15 cellular contexts compared by ENCODE assay signal in genomic region chr20:9571783-9572182, GRCh38. TPM values are rescaled to one million over a fixed set of nuclear protein-coding genes. Genes with fewer than 3 reads are reported as not detected.
A peak's percentile ranks its signal among the peaks of the same experiment; 100 is the strongest.
DNase-seq lines count a peak whose midpoint lies in the region; ATAC-seq and TF ChIP-seq lines count a peak whose summit lies in the region.
"Had no signal": no experiment of that assay in that cellular context is flagged by ENCODE, and none has a peak within 500 bp of the region (broad histone marks: within the 10 kb centered on the region; RNA-seq: fewer than 3 reads in every experiment).

No MANE protein-coding gene starts in this region.

- H3K4me3 ChIP-seq in HUES48 (ENCODE audit: low read depth, low read length) (peak overlapping the region; percentile 37; the same call in 1 of the 2 replicates), iPS-18a (ENCODE audit: low read length) (peak overlapping the region; percentile 37), transverse colon (no peak overlapping the region)
- H3K4me3 ChIP-seq: A549 had no signal

- TF ChIP-seq CTCF in WTC11 (IDR thresholded peaks at IDR 0.05), result no peak
- TF ChIP-seq CTCF in transverse colon (IDR thresholded peaks at IDR 0.05), result no peak

- CTCF ChIA-PET in WTC11 (lab: Charles Lee), result interaction anchor here (0.6 to 2.1 kb wide), 5 partner anchors 17 to 178 kb away, joined by 3 to 6 read pairs (median 3); no protein-coding TSS in a partner anchor

- H3K9ac ChIP-seq in HUES48 (ENCODE audit: low read depth, low read length) (0 out of 2 replicates have a peak overlapping the region, but pooled peaks have one; percentile 18), iPS-18a (ENCODE audit: low read length) (peak overlapping the region; percentile 65)
- H3K9ac ChIP-seq: KMS-11 had no signal

- peaks cover 57% of the 10 kb centered on the region for H3K4me1 Mint-ChIP-seq in WTC11

- TF ChIP-seq EP300 in transverse colon (IDR thresholded peaks at IDR 0.05; ENCODE audit: low read depth), result no peak

- H3K27ac Mint-ChIP-seq in WTC11, result no peak overlapping the region
- H3K27ac Mint-ChIP-seq: CD8-positive, alpha-beta T cell had no signal

- H3K27ac ChIP-seq in HUES48 (ENCODE audit: low read depth, low read length), result peak overlapping the region; percentile 98
- H3K27ac ChIP-seq in iPS-18a (ENCODE audit: low read length), result peak overlapping the region; percentile 92
- H3K27ac ChIP-seq in transverse colon, result no peak overlapping the region
- H3K27ac ChIP-seq: A549, C4-2B, KMS-11 had no signal

- 48 to 54% methylated on average over 3 of the region's 3 CpGs for whole genome bisulfite sequencing in transverse colon (ENCODE audit: low coverage in 1 of 2), 2 donors

- in situ Hi-C loops in transverse colon (cut with MboI; ENCODE audit: low pct_ligation_motif_present in 1 of 4, low pct_unique_long_range_greater_than_20kb in 1 of 4, low sequenced_read_pairs in 3 of 4), result no loop called here

- TF ChIP-seq POLR2A in transverse colon (IDR thresholded peaks at IDR 0.05), result no peak

- H3K27me3 Mint-ChIP-seq in WTC11 (ENCODE audit: low read depth), result peaks cover 78% of the 10 kb centered on the region

- peaks cover 64% of the 10 kb centered on the region for H3K27me3 ChIP-seq in HUES48 (ENCODE audit: control insufficient read depth, insufficient read depth, low read length)
- peaks cover 35% of the 10 kb centered on the region for H3K27me3 ChIP-seq in iPS-18a (ENCODE audit: control insufficient read depth, insufficient read depth, low read length)
- no peaks in the 10 kb centered on the region for H3K27me3 ChIP-seq in transverse colon
- H3K27me3 ChIP-seq: BE2C had no signal

- ATAC-seq in WTC11 (no peak), HG02678 (IDR thresholded peaks at IDR 0.05; ENCODE audit: unreplicated experiment) (no peak)
- ATAC-seq: A549; CD8-positive, alpha-beta T cell; HepG2 had no signal

- H3K4me1 ChIP-seq in HUES48 (ENCODE audit: control insufficient read depth, insufficient read depth, low read length) (peaks cover 53% of the 10 kb centered on the region), iPS-18a (ENCODE audit: control insufficient read depth, low read depth, low read length) (peaks cover 53% of the 10 kb centered on the region), transverse colon (no peaks in the 10 kb centered on the region)
- H3K4me1 ChIP-seq: A549 had no signal

- no peaks in the 10 kb centered on the region; the same call in 1 of the 2 replicates for H3K9me3 Mint-ChIP-seq in WTC11

- 0 out of 2 replicates have a peak overlapping the region, but pooled peaks have one; percentile 10 for H3K4me3 Mint-ChIP-seq in WTC11
- H3K4me3 Mint-ChIP-seq: CD8-positive, alpha-beta T cell had no signal

- intact Hi-C loops in transverse colon (cut with DNase I; ENCODE audit: low total_unique reads), result no loop called here

- H3K36me3 ChIP-seq in HUES48 (ENCODE audit: control insufficient read depth, insufficient read depth, low read length), result no peaks in the 10 kb centered on the region
- H3K36me3 ChIP-seq in iPS-18a (ENCODE audit: control insufficient read depth, low read depth, low read length), result no peaks in the 10 kb centered on the region
- H3K36me3 ChIP-seq in transverse colon, result no peaks in the 10 kb centered on the region
- H3K36me3 ChIP-seq: BE2C had no signal

- H3K9me3 ChIP-seq in HUES48 (ENCODE audit: control insufficient read depth, insufficient read depth, low read length) (no peaks in the 10 kb centered on the region), iPS-18a (ENCODE audit: control insufficient read depth, low read depth, low read length) (no peaks in the 10 kb centered on the region), transverse colon (no peaks in the 10 kb centered on the region)
- H3K9me3 ChIP-seq: A549, BE2C had no signal

- DNase-seq in WTC11 (ENCODE audit: low spot score) (no peak), amygdala (lab: John Stamatoyannopoulos, UW) (no peak), transverse colon (no peak), COR-L47 (lab: John Stamatoyannopoulos, UW) (no peak)
- DNase-seq: BE2C; CD8-positive, alpha-beta T cell; DMS53; GF-D8 had no signal

- POLR2A ChIA-PET in WTC11 (lab: Charles Lee), result interaction anchor here (0.6 kb wide), 2 partner anchors 44 to 114 kb away, joined by 3 read pairs; no protein-coding TSS in a partner anchor

- H3K36me3 Mint-ChIP-seq in WTC11, result no peaks in the 10 kb centered on the region; the same call in 1 of the 2 replicates
- H3K36me3 Mint-ChIP-seq: CD8-positive, alpha-beta T cell had no signal

TF ChIP-seq in WTC11, 78 proteins besides CTCF, POLR2A, EP300 and RAD21:
- TF ChIP-seq SP1 (CRISPR knock-in tag; conservative IDR thresholded peaks at IDR 0.05) (no peak), USF1 (CRISPR knock-in tag; IDR thresholded peaks at IDR 0.05) (no peak)

RNA-seq across cellular contexts. Expression of gene LAMP5, which starts 57.4 kb away (rescaled TPM):
- total RNA-seq in WTC11 (2021), result 0.11 to 0.37 TPM (median 0.31 TPM) in 3 replicates
- under 1 TPM in 1 of 4 donors, not detected in 3; 0.32 TPM for total RNA-seq in transverse colon
- total RNA-seq: CD8-positive, alpha-beta T cell; HepG2 had no signal

Comparison
In these comparisons a context has a peak if more than half of its experiments do, and no peak if none do; other contexts are left out.
1. H3K27ac ChIP-seq: peak in HUES48 (single experiment) and iPS-18a (single experiment); none in transverse colon (0 of 4).
2. H3K4me3 ChIP-seq: peak in HUES48 (single experiment) and iPS-18a (single experiment); none in transverse colon (0 of 4).